ENCODE assay signal across 8 cellular contexts in genomic region chr7:107173691-107174406, GRCh38. TPM values are rescaled to one million over a fixed set of nuclear protein-coding genes. Genes with fewer than 3 reads are reported as not detected.
A peak's percentile ranks its signal among the peaks of the same experiment; 100 is the strongest.
DNase-seq lines count a peak whose midpoint lies in the region; ATAC-seq, FAIRE-seq and TF ChIP-seq lines count a peak whose summit lies in the region.

No MANE protein-coding gene starts in this region.

- DNase-seq in OCI-M1 (lab: John Stamatoyannopoulos, UW): peak; percentile 21
- DNase-seq in RCC 7860 (ENCODE audit: low spot score): no peak
- no peak for DNase-seq in KBM-7
- no peak for DNase-seq in H4 (ENCODE audit: low spot score)
- DNase-seq in islet precursor cell: no peak

- in situ Hi-C loops in KBM-7 (cut with MboI; ENCODE audit: low pct_unique_long_range_greater_than_20kb, low sequenced_read_pairs): no loop called here

- H3K4me3 ChIP-seq in neutrophil (ENCODE audit: low read depth in 1 of 2, low read length in 1 of 2): no peak overlapping the region

- peak; percentile 45 for ATAC-seq in GM18870 (IDR thresholded peaks at IDR 0.05; ENCODE audit: unreplicated experiment)
- ATAC-seq in HG02642 (IDR thresholded peaks at IDR 0.05; ENCODE audit: poor library complexity, unreplicated experiment): peak; percentile 56

- peaks cover 5% of the 10 kb centered on the region for H3K36me3 ChIP-seq in neutrophil

- TF ChIP-seq CTCF in neutrophil (IDR thresholded peaks at IDR 0.05): no peak

- H3K9me3 ChIP-seq in neutrophil: no peaks in the 10 kb centered on the region

- H3K27me3 ChIP-seq in neutrophil: no peaks in the 10 kb centered on the region

- peaks cover 11 to 35% of the 10 kb centered on the region in 2 experiments for H3K4me1 ChIP-seq in neutrophil (ENCODE audit: control insufficient read depth in 1 of 2, insufficient read depth in 1 of 2, low read depth in 1 of 2, low read length in 1 of 2)

- no peak for FAIRE-seq in RCC 7860 (lab: Jason Lieb, UNC)

- H3K27ac ChIP-seq in neutrophil: peak overlapping the region; percentile 35

RNA-seq across cellular contexts. Expression of gene HBP1, which starts 5.0 kb away (rescaled TPM):
- 69.8 and 72.4 TPM in 2 replicates for total RNA-seq in H4 (2014; rRNA removed; shearing (Covaris generic))
